In genomic region chr1:207884276-207885029, GRCh38 we compare ENCODE assay signal across 10 cellular contexts. TPM values are rescaled to one million over a fixed set of nuclear protein-coding genes. Genes with fewer than 3 reads are reported as not detected.
DNase-seq lines count a peak whose midpoint lies in the region; ATAC-seq, FAIRE-seq and TF ChIP-seq lines count a peak whose summit lies in the region.
"Had no signal": no experiment of that assay in that cellular context is flagged by ENCODE, and none has a peak within 500 bp of the region (broad histone marks: within the 10 kb centered on the region; RNA-seq: fewer than 3 reads in every experiment).

No MANE protein-coding gene starts in this region.

- intact Hi-C loops in activated B cell treated with CpG ODN at 0.5 μM for 24 hours (cut with micrococcal nuclease): loop anchor here (1.0 to 2.0 kb wide), 3 partner anchors 79 to 360 kb away; partner anchors contain the start of gene PLXNA2
- intact Hi-C loops in HepG2 (cut with micrococcal nuclease; ENCODE audit: unreplicated experiment): loop anchor here (1.0 kb wide), 2 partner anchors 79 to 114 kb away; no protein-coding TSS in a partner anchor

- H3K9ac ChIP-seq in HepG2 (ENCODE audit: insufficient read depth, low read depth, low read length): no peak overlapping the region

- no peak for TF ChIP-seq RAD21 in HepG2 (CRISPR knock-in tag; IDR thresholded peaks at IDR 0.05)

- peaks cover 13% of the 10 kb centered on the region; the same call in 1 of the 2 replicates for H3K4me1 ChIP-seq in HepG2 (ENCODE audit: insufficient read depth, low read length)
- peaks cover 31% of the 10 kb centered on the region for H3K4me1 ChIP-seq in thymus (ENCODE audit: control insufficient read depth, insufficient read depth, low read length)

- peak overlapping the region; percentile 96 for H3K27ac Mint-ChIP-seq in activated naive CD4-positive, alpha-beta T cell treated with anti-CD3 and anti-CD28 coated beads, Interleukin-2, amount 50 U/mL, for 24 hours
- peak overlapping the region; percentile 72 for H3K27ac Mint-ChIP-seq in activated B cell treated with CpG ODN at 0.5 μM for 24 hours

- H3K27ac ChIP-seq in HepG2 (ENCODE audit: extremely low read length, insufficient read depth, low read length) (no peak overlapping the region), thymus (ENCODE audit: low read depth) (peak overlapping the region; percentile 72)
- H3K27ac ChIP-seq: SJCRH30 had no signal

- in situ Hi-C loops in HepG2 (cut with HindIII; ENCODE audit: extremely low pct_ligation_motif_present, low pct_unique_long_range_greater_than_20kb): loop anchor here (10.0 kb wide), 1 partner anchor 110 kb away; no protein-coding TSS in a partner anchor

- no peak overlapping the region for H3K4me3 ChIP-seq in HepG2 (replicated peaks in 1 of 3; ENCODE audit: insufficient read depth in 1 of 3, low read depth in 2 of 3, low read length in 3 of 3)
- no peak overlapping the region for H3K4me3 ChIP-seq in thymus (ENCODE audit: low read length)
- H3K4me3 ChIP-seq: SJCRH30 had no signal

- H3K79me2 ChIP-seq in HepG2 (ENCODE audit: insufficient read depth, low read length): no peaks in the 10 kb centered on the region

- peaks cover 2 to 38% of the 10 kb centered on the region in 2 experiments for H3K27me3 ChIP-seq in HepG2 (ENCODE audit: control insufficient read depth in 1 of 2, insufficient read depth in 2 of 2, low read length in 2 of 2)
- no peaks in the 10 kb centered on the region for H3K27me3 ChIP-seq in thymus (ENCODE audit: control insufficient read depth, insufficient read depth)
- H3K27me3 ChIP-seq: SJCRH30 had no signal

- TF ChIP-seq EP300 in HepG2 (IDR thresholded peaks at IDR 0.05; ENCODE audit: low read depth in 2 of 2, low read length in 2 of 2) (no peak), HepG2 (CRISPR knock-in tag; IDR thresholded peaks at IDR 0.05; ENCODE audit: borderline replicate concordance) (no peak)

- H3K9me3 Mint-ChIP-seq in activated naive CD4-positive, alpha-beta T cell treated with anti-CD3 and anti-CD28 coated beads, Interleukin-2, amount 50 U/mL, for 24 hours: no peaks in the 10 kb centered on the region
- no peaks in the 10 kb centered on the region for H3K9me3 Mint-ChIP-seq in activated B cell treated with CpG ODN at 0.5 μM for 24 hours

- peak overlapping the region; percentile 87 for H3K4me3 Mint-ChIP-seq in activated naive CD4-positive, alpha-beta T cell treated with anti-CD3 and anti-CD28 coated beads, Interleukin-2, amount 50 U/mL, for 24 hours
- H3K4me3 Mint-ChIP-seq in activated B cell treated with CpG ODN at 0.5 μM for 24 hours: no peak overlapping the region

- peak; percentile 4 for FAIRE-seq in HepG2 (lab: Jason Lieb, UNC)

- BruUV-seq in HepG2 (replicated peaks; lab: Mats Ljungman, UMichigan): no TSS peak

- no peaks in the 10 kb centered on the region for H3K27me3 Mint-ChIP-seq in activated naive CD4-positive, alpha-beta T cell treated with anti-CD3 and anti-CD28 coated beads, Interleukin-2, amount 50 U/mL, for 24 hours
- H3K27me3 Mint-ChIP-seq in activated B cell treated with CpG ODN at 0.5 μM for 24 hours: peaks cover 7% of the 10 kb centered on the region

- no peaks in the 10 kb centered on the region for H3K36me3 Mint-ChIP-seq in activated naive CD4-positive, alpha-beta T cell treated with anti-CD3 and anti-CD28 coated beads, Interleukin-2, amount 50 U/mL, for 24 hours
- no peaks in the 10 kb centered on the region for H3K36me3 Mint-ChIP-seq in activated B cell treated with CpG ODN at 0.5 μM for 24 hours (ENCODE audit: low read depth)

- no peak for ATAC-seq in activated B cell treated with CpG ODN at 0.5 μM for 24 hours (ENCODE audit: low read depth)
- no peak for ATAC-seq in HepG2
- ATAC-seq in GM18520 (IDR thresholded peaks at IDR 0.05; ENCODE audit: unreplicated experiment): no peak
- ATAC-seq in HG03439 (IDR thresholded peaks at IDR 0.05; ENCODE audit: unreplicated experiment): no peak

- DNase-seq in activated naive CD4-positive, alpha-beta T cell treated with Interleukin-2 at 50 U/mL for 16 hours: no peak
- DNase-seq in activated B cell treated with CpG ODN at 0.5 μM for 24 hours: no peak
- DNase-seq in HepG2 (ENCODE audit: low spot score): no peak
- DNase-seq in superior temporal gyrus (ENCODE audit: extremely low spot score): no peak
- DNase-seq: KG1 had no signal

- TF ChIP-seq POLR2A in HepG2 (IDR thresholded peaks at IDR 0.05; ENCODE audit: insufficient read depth in 1 of 2, low read depth in 2 of 2, low read length in 2 of 2): no peak

- POLR2A ChIA-PET in activated B cell treated with CpG ODN at 0.5 μM for 24 hours (lab: Charles Lee) (interaction anchor here (0.6 to 3.9 kb wide), 6 partner anchors 9 to 79 kb away, joined by 3 to 37 read pairs (median 5); no protein-coding TSS in a partner anchor), HepG2 (lab: Yijun Ruan, JAX) (interaction anchor here (1.0 to 2.4 kb wide), 2 partner anchors 58 to 79 kb away, joined by 3 to 10 read pairs; no protein-coding TSS in a partner anchor)

- H3K36me3 ChIP-seq in HepG2 (replicated peaks in 1 of 2; ENCODE audit: control insufficient read depth in 1 of 2, insufficient read depth in 2 of 2, low read length in 2 of 2) (no peaks in the 10 kb centered on the region), thymus (ENCODE audit: control insufficient read depth, insufficient read depth) (no peaks in the 10 kb centered on the region)
- H3K36me3 ChIP-seq: SJCRH30 had no signal

- no peak for TF ChIP-seq CTCF in activated B cell treated with CpG ODN at 0.5 μM for 24 hours (IDR thresholded peaks at IDR 0.05)
- no peak for TF ChIP-seq CTCF in HepG2 (CRISPR knock-in tag; IDR thresholded peaks at IDR 0.05)

- 42% methylated on average over 9 of the region's 9 CpGs for WGBS in HepG2 (ENCODE audit: low lambda C conversion rate)
- 93% methylated on average over 9 of the region's 9 CpGs for WGBS in thymus

- peaks cover 44% of the 10 kb centered on the region for H3K4me1 Mint-ChIP-seq in activated naive CD4-positive, alpha-beta T cell treated with anti-CD3 and anti-CD28 coated beads, Interleukin-2, amount 50 U/mL, for 24 hours
- peaks cover 24% of the 10 kb centered on the region for H3K4me1 Mint-ChIP-seq in activated B cell treated with CpG ODN at 0.5 μM for 24 hours

- no peaks in the 10 kb centered on the region for H3K9me3 ChIP-seq in HepG2 (ENCODE audit: low read length)
- H3K9me3 ChIP-seq in thymus (ENCODE audit: control insufficient read depth): no peaks in the 10 kb centered on the region
- H3K9me3 ChIP-seq: SJCRH30 had no signal

- CTCF ChIA-PET in activated B cell treated with CpG ODN at 0.5 μM for 24 hours (lab: Charles Lee): interaction anchor here (0.6 to 6.3 kb wide), 23 partner anchors 8 to 113 kb away, joined by 3 to 85 read pairs (median 5); no protein-coding TSS in a partner anchor
- CTCF ChIA-PET in HepG2 (lab: Yijun Ruan, JAX; ENCODE audit: low intra/inter-chr PET ratio, low total read pairs): interaction anchor here (1.2 to 3.0 kb wide), 4 partner anchors 77 to 207 kb away, joined by 3 to 26 read pairs (median 6); no protein-coding TSS in a partner anchor

- H3K4me2 ChIP-seq in HepG2 (ENCODE audit: low read depth, low read length): 0 out of 2 replicates have a peak overlapping the region, but pooled peaks have one; percentile 20

- H2AFZ ChIP-seq in HepG2 (ENCODE audit: low read length): no peak overlapping the region

- no peaks in the 10 kb centered on the region for H4K20me1 ChIP-seq in HepG2 (ENCODE audit: insufficient read depth, low read length)

TF ChIP-seq in HepG2, 621 proteins besides CTCF, POLR2A, EP300 and RAD21:
- TF ChIP-seq MAFF (IDR thresholded peaks at IDR 0.05; ENCODE audit: low read depth, low read length) (no peak), TBP (CRISPR knock-in tag; IDR thresholded peaks at IDR 0.05) (no peak)
TF ChIP-seq in HepG2: peak in this region for 0.

RNA-seq across cellular contexts. Expression of gene CD34, which starts 26.5 kb away (rescaled TPM):
- total RNA-seq in activated B cell treated with CpG ODN at 0.5 μM for 24 hours (not detected in 2 replicates), HepG2 (2016; rRNA removed; fragmentation: Illumina TruSeq; extraction: Trizol) (not detected in 2 replicates)
- total RNA-seq in HepG2 (2016; cell fraction: cytosol; rRNA removed; fragmentation: Illumina TruSeq; extraction: Trizol; ENCODE audit: low read depth): not detected in 2 replicates
- not detected in 2 replicates for total RNA-seq in HepG2 (2016; cell fraction: insoluble cytoplasmic fraction; rRNA removed; fragmentation: Illumina TruSeq; extraction: Trizol)
- total RNA-seq in HepG2 (2016; cell fraction: membrane; rRNA removed; fragmentation: Illumina TruSeq; extraction: Trizol): not detected in 2 replicates
- not detected in 2 replicates for total RNA-seq in HepG2 (2016; cell fraction: nucleus; rRNA removed; fragmentation: Illumina TruSeq; extraction: Trizol)
- polyA plus RNA-seq in HepG2 (2011; rRNA removed) (not detected in 2 replicates), thymus (14.5 TPM)
- polyA plus RNA-seq in HepG2 (2011; cell fraction: cytosol; rRNA removed): not detected in 2 replicates
- not detected in 2 replicates for polyA plus RNA-seq in HepG2 (2011; cell fraction: nucleus; rRNA removed)
- polyA plus RNA-seq in HepG2 (2012): not detected in 2 replicates
- not detected in 2 replicates for polyA plus RNA-seq in HepG2 (2016; cell fraction: cytosol; fragmentation: Illumina TruSeq; extraction: Trizol; ENCODE audit: low read depth)
- polyA plus RNA-seq in HepG2 (2016; cell fraction: insoluble cytoplasmic fraction; fragmentation: Illumina TruSeq; extraction: Trizol; ENCODE audit: low read depth): not detected in 2 replicates
- not detected in 2 replicates for polyA plus RNA-seq in HepG2 (2016; cell fraction: membrane; fragmentation: Illumina TruSeq; extraction: Trizol; ENCODE audit: low read depth)
- polyA plus RNA-seq in HepG2 (2016; cell fraction: nucleus; fragmentation: Illumina TruSeq; extraction: Trizol; ENCODE audit: insufficient read depth, low read depth): not detected in 2 replicates
- not detected in 2 replicates for polyA minus RNA-seq in HepG2 (2011; rRNA and poly(A)+ RNA removed; ENCODE audit: low replicate concordance)
- polyA minus RNA-seq in HepG2 (2011; cell fraction: cytosol; rRNA and poly(A)+ RNA removed): not detected in 2 replicates
- not detected in 2 replicates for polyA minus RNA-seq in HepG2 (2011; cell fraction: nucleus; rRNA and poly(A)+ RNA removed)
